ENCODE assay signal across 8 cellular contexts in genomic region chr20:62066339-62066982, GRCh38. TPM values are rescaled to one million over a fixed set of nuclear protein-coding genes. Genes with fewer than 3 reads are reported as not detected.
DNase-seq lines count a peak whose midpoint lies in the region; ATAC-seq and TF ChIP-seq lines count a peak whose summit lies in the region.

No MANE protein-coding gene starts in this region.

- no peaks in the 10 kb centered on the region for H3K27me3 ChIP-seq in heart right ventricle

- POLR2A ChIA-PET in OCI-LY7 (lab: Charles Lee): interaction anchor here (0.9 to 1.8 kb wide), 3 partner anchors 55 to 57 kb away, joined by 3 to 4 read pairs (median 3); no protein-coding TSS in a partner anchor
- POLR2A ChIA-PET in activated naive CD8-positive, alpha-beta T cell treated with anti-CD3 and anti-CD28 coated beads, Interleukin-2, amount 10 ng/mL, durations not matched to agents 7 days and 5 days (lab: Charles Lee): interaction anchor here (1.0 to 4.8 kb wide), 9 partner anchors 36 to 116 kb away, joined by 3 to 111 read pairs (median 6); partner anchors contain the start of genes LSM14B, MTG2, PSMA7 and SS18L1

- no TSS peak for BruUV-seq in OCI-LY7 (replicated peaks; lab: Mats Ljungman, UMichigan)

- CTCF ChIA-PET in OCI-LY7 (lab: Charles Lee; ENCODE audit: unreplicated experiment): no interaction called here

- H3K27ac ChIP-seq in OCI-LY7 (ENCODE audit: low read depth, low read length, poor library complexity, severe bottlenecking) (peak overlapping the region; percentile 66), heart right ventricle (peak overlapping the region; percentile 88 to 98 (median 92))

- no peaks in the 10 kb centered on the region for H3K9me2 ChIP-seq in OCI-LY7 (ENCODE audit: insufficient read depth, low read length)

- peak; percentile 37 for ATAC-seq in GM19328 (IDR thresholded peaks at IDR 0.05; ENCODE audit: unreplicated experiment)
- peak; percentile 22 for ATAC-seq in HG03565 (IDR thresholded peaks at IDR 0.05; ENCODE audit: unreplicated experiment)
- ATAC-seq in activated naive CD8-positive, alpha-beta T cell treated with anti-CD3 and anti-CD28 coated beads, Interleukin-2, amount 10 ng/mL, durations not matched to agents 7 days and 5 days (ENCODE audit: low read depth): peak; percentile 50
- peak; percentile 20 to 60 (median 44) for ATAC-seq in heart right ventricle

- peaks cover 3 to 14% of the 10 kb centered on the region in 2 donors for H3K36me3 Mint-ChIP-seq in CD14-positive monocyte
- peaks cover 4% of the 10 kb centered on the region for H3K36me3 Mint-ChIP-seq in activated naive CD8-positive, alpha-beta T cell treated with anti-CD3 and anti-CD28 coated beads, Interleukin-2, amount 10 ng/mL, durations not matched to agents 7 days and 5 days

- H3K36me3 ChIP-seq in OCI-LY7 (ENCODE audit: insufficient read depth, low read length): peaks cover 28% of the 10 kb centered on the region
- peaks cover 0 to 8% (median 0%) of the 10 kb centered on the region in 9 donors for H3K36me3 ChIP-seq in heart right ventricle

- peak overlapping the region in 6 of 7 donors; percentile 53 to 90 (median 80) for H3K27ac Mint-ChIP-seq in CD14-positive monocyte
- peak overlapping the region; percentile 90 for H3K27ac Mint-ChIP-seq in activated naive CD8-positive, alpha-beta T cell treated with anti-CD3 and anti-CD28 coated beads, Interleukin-2, amount 10 ng/mL, durations not matched to agents 7 days and 5 days

- intact Hi-C loops in CD14-positive monocyte (cut with micrococcal nuclease) (loop anchor here (1.0 to 10.0 kb wide), 7 partner anchors 54 to 796 kb away; partner anchors contain the start of genes PSMA7 (in 2 of the 2), SS18L1 (in 2 of the 2), MTG2 (in 1 of the 2) and OSBPL2 (in 1 of the 2)), OCI-LY7 (cut with micrococcal nuclease; ENCODE audit: unreplicated experiment) (loop anchor here (5.0 to 10.0 kb wide), 3 partner anchors 64 to 338 kb away; partner anchors contain the start of genes CABLES2, PSMA7 and SS18L1), heart right ventricle (cut with DNase I) (loop anchor here (1.0 to 5.0 kb wide), 8 partner anchors 51 to 76 kb away; partner anchors contain the start of genes PSMA7 (in 4 of the 10), SS18L1 (in 4 of the 10) and LSM14B (in 3 of the 10))

- no peak for TF ChIP-seq CTCF in CD14-positive monocyte (IDR thresholded peaks at IDR 0.05)
- TF ChIP-seq CTCF in OCI-LY7 (conservative IDR thresholded peaks at IDR 0.05; ENCODE audit: low read length): no peak
- TF ChIP-seq CTCF in heart right ventricle (IDR thresholded peaks at IDR 0.05): no peak

- H4K20me1 ChIP-seq in OCI-LY7 (ENCODE audit: insufficient read depth, low read length): peaks cover 5% of the 10 kb centered on the region; the same call in 1 of the 2 replicates

- peaks cover 26% of the 10 kb centered on the region for H3K79me2 ChIP-seq in OCI-LY7 (ENCODE audit: insufficient read depth, low read depth, low read length)

- peaks cover 4 to 22% (median 4%) of the 10 kb centered on the region in 3 donors for H3K27me3 Mint-ChIP-seq in CD14-positive monocyte (ENCODE audit: low read depth in 3 of 3)
- peaks cover 2% of the 10 kb centered on the region for H3K27me3 Mint-ChIP-seq in activated naive CD8-positive, alpha-beta T cell treated with anti-CD3 and anti-CD28 coated beads, Interleukin-2, amount 10 ng/mL, durations not matched to agents 7 days and 5 days

- H3K9me3 Mint-ChIP-seq in CD14-positive monocyte: no peaks in the 10 kb centered on the region
- peaks cover 3% of the 10 kb centered on the region for H3K9me3 Mint-ChIP-seq in activated naive CD8-positive, alpha-beta T cell treated with anti-CD3 and anti-CD28 coated beads, Interleukin-2, amount 10 ng/mL, durations not matched to agents 7 days and 5 days

- H3K9me3 ChIP-seq in OCI-LY7 (ENCODE audit: low read length) (no peaks in the 10 kb centered on the region), heart right ventricle (no peaks in the 10 kb centered on the region)

- peak overlapping the region; percentile 73 for H3K4me3 ChIP-seq in OCI-LY7 (ENCODE audit: low read depth, low read length, poor library complexity, severe bottlenecking)
- H3K4me3 ChIP-seq in heart right ventricle: peak overlapping the region; percentile 57 to 88 (median 72)

- peaks cover 45% of the 10 kb centered on the region for H3K4me1 Mint-ChIP-seq in CD14-positive monocyte
- H3K4me1 Mint-ChIP-seq in activated naive CD8-positive, alpha-beta T cell treated with anti-CD3 and anti-CD28 coated beads, Interleukin-2, amount 10 ng/mL, durations not matched to agents 7 days and 5 days: peaks cover 24% of the 10 kb centered on the region

- H2AFZ ChIP-seq in OCI-LY7 (ENCODE audit: low read length): peak overlapping the region; percentile 59; the same call in 1 of the 2 replicates

- H3K4me3 Mint-ChIP-seq in CD14-positive monocyte: peak overlapping the region; percentile 87 to 96
- peak overlapping the region; percentile 88 for H3K4me3 Mint-ChIP-seq in activated naive CD8-positive, alpha-beta T cell treated with anti-CD3 and anti-CD28 coated beads, Interleukin-2, amount 10 ng/mL, durations not matched to agents 7 days and 5 days

- H3K4me2 ChIP-seq in OCI-LY7 (ENCODE audit: low read length): peak overlapping the region; percentile 96

- DNase-seq in CD14-positive monocyte (ENCODE audit: low spot score) (no peak), OCI-LY7 (ENCODE audit: low spot score) (peak; percentile 62), heart right ventricle (peak; percentile 34 to 58), pons (ENCODE audit: low spot score) (peak; percentile 51), AML-193 (lab: John Stamatoyannopoulos, UW) (no peak)
- DNase-seq in activated naive CD8-positive, alpha-beta T cell treated with anti-CD3 and anti-CD28 coated beads, Interleukin-2, amount 10 ng/mL, durations not matched to agents 7 days and 5 days: no peak

- H3K4me1 ChIP-seq in OCI-LY7 (ENCODE audit: insufficient read depth, low read length, poor library complexity, severe bottlenecking): peaks cover 46% of the 10 kb centered on the region
- H3K4me1 ChIP-seq in heart right ventricle: peaks cover 8 to 45% (median 35%) of the 10 kb centered on the region in 9 donors

- 0% methylated on average over 43 to 47 of the region's 47 CpGs for WGBS in heart right ventricle, 2 donors

RNA-seq across cellular contexts. Expression of gene TAF4, which starts 0.8 kb away (rescaled TPM):
- polyA plus RNA-seq in CD14-positive monocyte (under 1 TPM; 0.48 to 0.99 TPM), heart right ventricle (1 to 10 TPM; 3.7 to 7.9 TPM)
- 6.7 and 11.2 TPM in 2 replicates for total RNA-seq in OCI-LY7 (2014; rRNA removed; shearing (Covaris generic))
- total RNA-seq in OCI-LY7 (2022) (28.4 and 38.9 TPM in 2 replicates), heart right ventricle (10 to 100 TPM in 8 of 10 donors, 1 to 10 TPM in 2; 8.6 to 14.8 (median 11.8) TPM)
- 10 to 100 TPM; 22.6 to 23.8 TPM for total RNA-seq in activated naive CD8-positive, alpha-beta T cell treated with anti-CD3 and anti-CD28 coated beads, Interleukin-2, amount 10 ng/mL, durations not matched to agents 7 days and 5 days

RNA-seq across cellular contexts. Expression of gene LSM14B, which starts 55.8 kb away (rescaled TPM):
- polyA plus RNA-seq in CD14-positive monocyte: 1 to 10 TPM; 1.0 to 1.4 TPM
- total RNA-seq in OCI-LY7 (2014; rRNA removed; shearing (Covaris generic)): 44.7 and 54.2 TPM in 2 replicates
- 53.7 and 54.4 TPM in 2 replicates for total RNA-seq in OCI-LY7 (2022)
- total RNA-seq in activated naive CD8-positive, alpha-beta T cell treated with anti-CD3 and anti-CD28 coated beads, Interleukin-2, amount 10 ng/mL, durations not matched to agents 7 days and 5 days: 10 to 100 TPM; 45.1 to 45.5 TPM
- total RNA-seq in heart right ventricle: 10 to 100 TPM; 50.8 to 63.7 (median 60.5) TPM
- polyA plus RNA-seq in heart right ventricle: 10 to 100 TPM; 15.7 to 41.7 TPM

Comparison
In these comparisons a context has a peak if more than half of its experiments do, and no peak if none do; other contexts are left out.
1. DNase-seq: peak in OCI-LY7 (single experiment), heart right ventricle (2 of 2) and pons (single experiment); none in CD14-positive monocyte (single experiment), activated naive CD8-positive, alpha-beta T cell treated with anti-CD3 and anti-CD28 coated beads, Interleukin-2, amount 10 ng/mL, durations not matched to agents 7 days and 5 days (single experiment) and AML-193 (0 of 2).
2. Peak in every context shown above with its lines, with median percentiles within 50 percentile points of each other: ATAC-seq.